23 cellular contexts compared by ENCODE assay signal in genomic region chr4:19514276-19515070, GRCh38.
"Had no signal": no experiment of that assay in that cellular context is flagged by ENCODE, and none has a peak within 500 bp of the region (broad histone marks: within the 10 kb centered on the region; RNA-seq: fewer than 3 reads in every experiment).

No MANE protein-coding gene starts in this region.

- H3K36me3 ChIP-seq: brain microvascular endothelial cell, heart right ventricle, tibial nerve had no signal

- H3K27ac Mint-ChIP-seq: activated B cell treated with CpG ODN at 0.5 μM for 24 hours; activated CD4-positive, alpha-beta memory T cell treated with anti-CD3 and anti-CD28 coated beads, Interleukin-2, amount 10 ng/mL, durations not matched to agents 7 days and 5 days; activated CD8-positive, alpha-beta memory T cell treated with anti-CD3 and anti-CD28 coated beads, Interleukin-2, amount 10 ng/mL, durations not matched to agents 7 days and 5 days; activated naive CD8-positive, alpha-beta T cell treated with anti-CD3 and anti-CD28 coated beads, Interleukin-2, amount 10 ng/mL, durations not matched to agents 7 days and 5 days; activated T-helper 17 cell treated with anti-CD3 and anti-CD28 coated beads, Interleukin-2, amount 50 U/mL, for 72 hours; immature natural killer cell; memory B cell had no signal

- H3K27me3 ChIP-seq: brain microvascular endothelial cell, heart right ventricle, tibial nerve had no signal

- ATAC-seq: activated CD8-positive, alpha-beta memory T cell treated with anti-CD3 and anti-CD28 coated beads, Interleukin-2, amount 10 ng/mL, durations not matched to agents 7 days and 5 days; activated T-helper 17 cell treated with anti-CD3 and anti-CD28 coated beads, Interleukin-2, amount 50 U/mL, for 72 hours; heart right ventricle; mucosa of descending colon; psoas muscle; right cardiac atrium; stimulated activated naive CD8-positive, alpha-beta T cell treated with anti-CD3 and anti-CD28 coated beads, Interleukin-15, Interleukin-2, amounts not matched to agents 100 U/mL and 50 U/mL, for 24 hours had no signal

- H3K4me1 ChIP-seq: heart right ventricle, psoas muscle, tibial nerve had no signal

- DNase-seq: activated B cell treated with CpG ODN at 0.5 μM for 24 hours; activated CD4-positive, alpha-beta memory T cell treated with anti-CD3 and anti-CD28 coated beads, Interleukin-2, amount 10 ng/mL, durations not matched to agents 7 days and 5 days; activated CD4-positive, alpha-beta T cell treated with anti-CD3 and anti-CD28 coated beads for 48 hours; activated CD8-positive, alpha-beta memory T cell treated with anti-CD3 and anti-CD28 coated beads, Interleukin-2, amount 10 ng/mL, durations not matched to agents 7 days and 5 days; activated naive CD4-positive, alpha-beta T cell; activated naive CD8-positive, alpha-beta T cell treated with anti-CD3 and anti-CD28 coated beads, Interleukin-2, amount 10 ng/mL, durations not matched to agents 7 days and 5 days; aorta; brain microvascular endothelial cell; cortex of kidney; heart right ventricle; immature natural killer cell; mucosa of descending colon; naive B cell; psoas muscle; right cardiac atrium; stimulated activated CD4-positive, alpha-beta T cell treated with anti-CD3 and anti-CD28 coated beads, Interleukin-2, amount 100 ng/mL, for 24 hours; stimulated activated naive CD8-positive, alpha-beta T cell treated with anti-CD3 and anti-CD28 coated beads, Interleukin-15, Interleukin-2, amounts not matched to agents 100 U/mL and 50 U/mL, for 24 hours; substantia nigra had no signal

- H3K36me3 Mint-ChIP-seq: activated CD8-positive, alpha-beta memory T cell treated with anti-CD3 and anti-CD28 coated beads, Interleukin-2, amount 10 ng/mL, durations not matched to agents 7 days and 5 days; activated naive CD8-positive, alpha-beta T cell treated with anti-CD3 and anti-CD28 coated beads, Interleukin-2, amount 10 ng/mL, durations not matched to agents 7 days and 5 days; memory B cell; naive B cell had no signal

- H3K27ac ChIP-seq: brain microvascular endothelial cell, heart right ventricle, psoas muscle, tibial nerve had no signal

- H3K27me3 Mint-ChIP-seq: activated B cell treated with CpG ODN at 0.5 μM for 24 hours; activated CD4-positive, alpha-beta memory T cell treated with anti-CD3 and anti-CD28 coated beads, Interleukin-2, amount 10 ng/mL, durations not matched to agents 7 days and 5 days; activated CD8-positive, alpha-beta memory T cell treated with anti-CD3 and anti-CD28 coated beads, Interleukin-2, amount 10 ng/mL, durations not matched to agents 7 days and 5 days; activated naive CD8-positive, alpha-beta T cell treated with anti-CD3 and anti-CD28 coated beads, Interleukin-2, amount 10 ng/mL, durations not matched to agents 7 days and 5 days; activated T-helper 17 cell treated with anti-CD3 and anti-CD28 coated beads, Interleukin-2, amount 50 U/mL, for 72 hours; central memory CD8-positive, alpha-beta T cell; memory B cell; naive B cell had no signal

- H3K9me3 ChIP-seq: heart right ventricle, mucosa of descending colon, psoas muscle, tibial nerve had no signal

- H3K9me3 Mint-ChIP-seq: neural crest cell had no signal

- H3K4me3 Mint-ChIP-seq: activated B cell treated with CpG ODN at 0.5 μM for 24 hours; activated CD4-positive, alpha-beta memory T cell treated with anti-CD3 and anti-CD28 coated beads, Interleukin-2, amount 10 ng/mL, durations not matched to agents 7 days and 5 days; activated CD8-positive, alpha-beta memory T cell treated with anti-CD3 and anti-CD28 coated beads, Interleukin-2, amount 10 ng/mL, durations not matched to agents 7 days and 5 days; activated naive CD8-positive, alpha-beta T cell treated with anti-CD3 and anti-CD28 coated beads, Interleukin-2, amount 10 ng/mL, durations not matched to agents 7 days and 5 days; activated T-helper 17 cell treated with anti-CD3 and anti-CD28 coated beads, Interleukin-2, amount 50 U/mL, for 72 hours; central memory CD8-positive, alpha-beta T cell; immature natural killer cell; memory B cell; naive B cell; neural crest cell had no signal

- H3K4me1 Mint-ChIP-seq: activated B cell treated with CpG ODN at 0.5 μM for 24 hours; activated CD4-positive, alpha-beta memory T cell treated with anti-CD3 and anti-CD28 coated beads, Interleukin-2, amount 10 ng/mL, durations not matched to agents 7 days and 5 days; activated CD8-positive, alpha-beta memory T cell treated with anti-CD3 and anti-CD28 coated beads, Interleukin-2, amount 10 ng/mL, durations not matched to agents 7 days and 5 days; activated naive CD8-positive, alpha-beta T cell treated with anti-CD3 and anti-CD28 coated beads, Interleukin-2, amount 10 ng/mL, durations not matched to agents 7 days and 5 days; activated T-helper 17 cell treated with anti-CD3 and anti-CD28 coated beads, Interleukin-2, amount 50 U/mL, for 72 hours; central memory CD8-positive, alpha-beta T cell; immature natural killer cell; memory B cell; naive B cell; neural crest cell had no signal

- H3K4me3 ChIP-seq: heart right ventricle, mucosa of descending colon, psoas muscle, tibial nerve had no signal
